8 cellular contexts compared by ENCODE assay signal in genomic region chr19:43619262-43620060, GRCh38. TPM values are rescaled to one million over a fixed set of nuclear protein-coding genes. Genes with fewer than 3 reads are reported as not detected.
DNase-seq lines count a peak whose midpoint lies in the region; ATAC-seq and TF ChIP-seq lines count a peak whose summit lies in the region.

Gene ZNF428 (minus strand): TSS chr19:43619629. CDS start chr19:43614304, 5,325 bp downstream.

- POLR2A ChIA-PET in AG04449 (lab: Yijun Ruan, JAX) (no interaction called here), activated B cell treated with CpG ODN at 0.5 μM for 24 hours (lab: Charles Lee) (interaction anchor here (0.7 to 1.7 kb wide), 5 partner anchors 15 to 135 kb away, joined by 3 to 7 read pairs (median 6); partner anchors contain the start of genes SMG9 and ZNF576)

- no peaks in the 10 kb centered on the region for H4K20me1 ChIP-seq in smooth muscle cell (ENCODE audit: low read depth)

- H3K36me3 Mint-ChIP-seq in activated B cell treated with CpG ODN at 0.5 μM for 24 hours (ENCODE audit: low read depth), result peaks cover 10% of the 10 kb centered on the region
- no peaks in the 10 kb centered on the region for H3K36me3 Mint-ChIP-seq in immature natural killer cell

- peaks cover 14% of the 10 kb centered on the region for H3K4me1 ChIP-seq in smooth muscle cell (ENCODE audit: low read depth)

- intact Hi-C loops in activated B cell treated with CpG ODN at 0.5 μM for 24 hours (cut with micrococcal nuclease), result loop anchor here (1.0 to 2.0 kb wide), 5 partner anchors 23 to 593 kb away; partner anchors contain the start of genes IRGQ, PINLYP, XRCC1 and ZNF227

- no peaks in the 10 kb centered on the region for H3K36me3 ChIP-seq in smooth muscle cell (ENCODE audit: low read depth)

- CTCF ChIA-PET in AG04449 (lab: Yijun Ruan, JAX) (no interaction called here), activated B cell treated with CpG ODN at 0.5 μM for 24 hours (lab: Charles Lee) (no interaction called here)

- H3K9ac ChIP-seq in smooth muscle cell (ENCODE audit: low read depth), result peak within 1 kb of the TSS; percentile 93

- peaks cover 42% of the 10 kb centered on the region for H3K79me2 ChIP-seq in smooth muscle cell (ENCODE audit: low read depth)

- TF ChIP-seq CTCF in AG04449 (IDR thresholded peaks at IDR 0.05; ENCODE audit: insufficient read depth, low read length, missing control alignments), result no peak
- TF ChIP-seq CTCF in activated B cell treated with CpG ODN at 0.5 μM for 24 hours (IDR thresholded peaks at IDR 0.05), result no peak
- no peak for TF ChIP-seq CTCF in cardiac fibroblast (IDR thresholded peaks at IDR 0.05; ENCODE audit: low read depth, low read length)
- no peak for TF ChIP-seq CTCF in smooth muscle cell (IDR thresholded peaks at IDR 0.05; ENCODE audit: borderline replicate concordance, insufficient read depth, poor library complexity, severe bottlenecking)

- peaks cover 21% of the 10 kb centered on the region for H3K4me1 Mint-ChIP-seq in activated B cell treated with CpG ODN at 0.5 μM for 24 hours
- H3K4me1 Mint-ChIP-seq in immature natural killer cell, result peaks cover 31 to 44% of the 10 kb centered on the region in 2 donors

- H3K4me3 Mint-ChIP-seq in activated B cell treated with CpG ODN at 0.5 μM for 24 hours, result peak within 1 kb of the TSS; percentile 94
- peak within 1 kb of the TSS; percentile 98 to 99 (median 99) for H3K4me3 Mint-ChIP-seq in immature natural killer cell

- H3K4me2 ChIP-seq in smooth muscle cell, result peak within 1 kb of the TSS; percentile 98

- DNase-seq in AG04449 (ENCODE audit: low read depth, low spot score) (no peak), NCI-H2196 treated with DMSO at 0.1 percent for 48 hours (lab: John Stamatoyannopoulos, UW; ENCODE audit: unreplicated experiment) (peak; percentile 94), activated B cell treated with CpG ODN at 0.5 μM for 24 hours (peak; percentile 83), cardiac fibroblast (ENCODE audit: low read depth in 2 of 2) (peak; percentile 89 to 93), immature natural killer cell (peak; percentile 88 to 90 (median 89)), smooth muscle cell (lab: John Stamatoyannopoulos, UW; ENCODE audit: unreplicated experiment) (peak; percentile 78)

- H3K4me3 ChIP-seq in AG04449 (ENCODE audit: low read depth, low read length) (peak within 1 kb of the TSS; percentile 81), cardiac fibroblast (replicated peaks in 1 of 2; ENCODE audit: low read depth in 2 of 2, low read length in 2 of 2) (peak within 1 kb of the TSS; percentile 83 to 85), smooth muscle cell (peak within 1 kb of the TSS; percentile 81)

- ATAC-seq in GM18868 (IDR thresholded peaks at IDR 0.05; ENCODE audit: unreplicated experiment) (peak; percentile 75), HG03103 (IDR thresholded peaks at IDR 0.05; ENCODE audit: low read depth, unreplicated experiment) (peak; percentile 66), activated B cell treated with CpG ODN at 0.5 μM for 24 hours (ENCODE audit: low read depth) (peak; percentile 87)

- H3K9me3 Mint-ChIP-seq in activated B cell treated with CpG ODN at 0.5 μM for 24 hours, result no peaks in the 10 kb centered on the region
- no peaks in the 10 kb centered on the region for H3K9me3 Mint-ChIP-seq in immature natural killer cell

- H3K27ac ChIP-seq in smooth muscle cell (ENCODE audit: low read depth), result peak within 1 kb of the TSS; percentile 91

- H3K27me3 ChIP-seq in smooth muscle cell (ENCODE audit: low read depth), result no peaks in the 10 kb centered on the region

- H3K9me3 ChIP-seq in smooth muscle cell (replicated peaks; ENCODE audit: low read depth), result no peaks in the 10 kb centered on the region

- WGBS in smooth muscle cell (ENCODE audit: low lambda C conversion rate), result 1% methylated on average over 81 of the region's 81 CpGs

- peak within 1 kb of the TSS; percentile 87 for H2AFZ ChIP-seq in smooth muscle cell (ENCODE audit: low read depth)

- H3F3A ChIP-seq in smooth muscle cell (ENCODE audit: low read depth), result no peaks in the 10 kb centered on the region

- peak within 1 kb of the TSS; percentile 96 for H3K27ac Mint-ChIP-seq in activated B cell treated with CpG ODN at 0.5 μM for 24 hours
- H3K27ac Mint-ChIP-seq in immature natural killer cell, result peak within 1 kb of the TSS; percentile 92 to 98 (median 97)

- no peaks in the 10 kb centered on the region for H3K27me3 Mint-ChIP-seq in activated B cell treated with CpG ODN at 0.5 μM for 24 hours
- peaks cover 0 to 9% (median 5%) of the 10 kb centered on the region in 3 donors for H3K27me3 Mint-ChIP-seq in immature natural killer cell (ENCODE audit: low read depth in 3 of 3)

RNA-seq across cellular contexts. Expression of gene ZNF428, which starts in this region (rescaled TPM):
- total RNA-seq in activated B cell treated with CpG ODN at 0.5 μM for 24 hours (26.2 and 29.1 TPM in 2 replicates), smooth muscle cell (12.9 and 20.3 TPM in 2 replicates)
- polyA plus RNA-seq in immature natural killer cell (10 to 100 TPM; 10.6 to 28.5 (median 19.7) TPM), smooth muscle cell (61.4 and 63.1 TPM in 2 replicates)
